ENCODE assay signal across 11 cellular contexts in genomic region chr10:123136221-123136805, GRCh38. TPM values are rescaled to one million over a fixed set of nuclear protein-coding genes. Genes with fewer than 3 reads are reported as not detected.
A peak's percentile ranks its signal among the peaks of the same experiment; 100 is the strongest.
DNase-seq lines count a peak whose midpoint lies in the region; ATAC-seq and TF ChIP-seq lines count a peak whose summit lies in the region.
"Had no signal": no experiment of that assay in that cellular context is flagged by ENCODE, and none has a peak within 500 bp of the region (broad histone marks: within the 10 kb centered on the region; RNA-seq: fewer than 3 reads in every experiment).

No MANE protein-coding gene starts in this region.

- H3K4me1 ChIP-seq in Peyer's patch (peaks cover 0 to 54% (median 28%) of the 10 kb centered on the region in 4 donors), iPS-20b (ENCODE audit: insufficient read depth, low read length) (peaks cover 17% of the 10 kb centered on the region)

- H3K4me3 ChIP-seq in Peyer's patch (peak overlapping the region; percentile 22 to 55 (median 50)), iPS-20b (ENCODE audit: low read length) (peak overlapping the region; percentile 53; the same call in 1 of the 2 replicates)
- H3K4me3 ChIP-seq: mucosa of descending colon had no signal

- CTCF ChIA-PET in activated CD4-positive, alpha-beta memory T cell treated with anti-CD3 and anti-CD28 coated beads for 36 hours (lab: Charles Lee), result no interaction called here
- CTCF ChIA-PET in activated CD4-positive, alpha-beta memory T cell treated with anti-CD3 and anti-CD28 coated beads, Interleukin-2, amount 10 ng/mL, durations not matched to agents 7 days and 5 days (lab: Charles Lee), result interaction anchor here (1.2 kb wide), 1 partner anchor 18 kb away, joined by 4 read pairs; the partner anchor contains the start of gene BUB3

- no peak for DNase-seq in activated CD4-positive, alpha-beta memory T cell treated with anti-CD3 and anti-CD28 coated beads for 36 hours
- DNase-seq in activated CD4-positive, alpha-beta memory T cell treated with anti-CD3 and anti-CD28 coated beads, Interleukin-2, amount 10 ng/mL, durations not matched to agents 7 days and 5 days, result no peak
- DNase-seq in Peyer's patch (no peak), substantia nigra (lab: John Stamatoyannopoulos, UW) (no peak), dedifferentiated amniotic fluid mesenchymal stem cell (ENCODE audit: extremely low spot score) (no peak)
- peak; percentile 19 to 24 for DNase-seq in stimulated activated naive CD8-positive, alpha-beta T cell treated with anti-CD3 and anti-CD28 coated beads, Interleukin-15, amount 100 ng/mL, for 72 hours
- DNase-seq: C1 segment of cervical spinal cord, mucosa of descending colon had no signal

- no peaks in the 10 kb centered on the region for H3K36me3 ChIP-seq in Peyer's patch
- H3K36me3 ChIP-seq in iPS-20b (ENCODE audit: insufficient read depth, low read depth, low read length), result no peaks in the 10 kb centered on the region

- POLR2A ChIA-PET in activated CD4-positive, alpha-beta memory T cell treated with anti-CD3 and anti-CD28 coated beads for 36 hours (lab: Charles Lee), result interaction anchor here (0.9 kb wide), 1 partner anchor 14 kb away, joined by 3 read pairs; no protein-coding TSS in a partner anchor
- POLR2A ChIA-PET in activated CD4-positive, alpha-beta memory T cell treated with anti-CD3 and anti-CD28 coated beads, Interleukin-2, amount 10 ng/mL, durations not matched to agents 7 days and 5 days (lab: Charles Lee), result no interaction called here

- H3K27me3 Mint-ChIP-seq in activated CD4-positive, alpha-beta memory T cell treated with anti-CD3 and anti-CD28 coated beads for 36 hours, result peaks cover 75% of the 10 kb centered on the region
- H3K27me3 Mint-ChIP-seq in activated CD4-positive, alpha-beta memory T cell treated with anti-CD3 and anti-CD28 coated beads, Interleukin-2, amount 10 ng/mL, durations not matched to agents 7 days and 5 days, result peaks cover 81% of the 10 kb centered on the region
- H3K27me3 Mint-ChIP-seq in stimulated activated naive CD8-positive, alpha-beta T cell treated with anti-CD3 and anti-CD28 coated beads, Interleukin-15, amount 100 ng/mL, for 72 hours, result peaks cover 85% of the 10 kb centered on the region

- H3K27ac ChIP-seq in Peyer's patch, result no peak overlapping the region
- no peak overlapping the region for H3K27ac ChIP-seq in iPS-20b (ENCODE audit: low read length)
- H3K27ac ChIP-seq in substantia nigra (ENCODE audit: low read depth, low read length, poor library complexity, severe bottlenecking), result no peak overlapping the region
- H3K27ac ChIP-seq: RWPE1 had no signal

- ATAC-seq in stimulated activated naive CD8-positive, alpha-beta T cell treated with anti-CD3 and anti-CD28 coated beads, Interleukin-15, amount 100 ng/mL, for 72 hours, result peak; percentile 10
- no peak for ATAC-seq in GM21381 (IDR thresholded peaks at IDR 0.05; ENCODE audit: unreplicated experiment)
- ATAC-seq: mucosa of descending colon had no signal

- H3K4me3 Mint-ChIP-seq in activated CD4-positive, alpha-beta memory T cell treated with anti-CD3 and anti-CD28 coated beads for 36 hours, result peak overlapping the region; percentile 80
- no peak overlapping the region for H3K4me3 Mint-ChIP-seq in activated CD4-positive, alpha-beta memory T cell treated with anti-CD3 and anti-CD28 coated beads, Interleukin-2, amount 10 ng/mL, durations not matched to agents 7 days and 5 days
- peak overlapping the region; percentile 80 to 87 for H3K4me3 Mint-ChIP-seq in stimulated activated naive CD8-positive, alpha-beta T cell treated with anti-CD3 and anti-CD28 coated beads, Interleukin-15, amount 100 ng/mL, for 72 hours

- no peak overlapping the region for H3K9ac ChIP-seq in iPS-20b (ENCODE audit: low read depth, low read length)

- TF ChIP-seq POLR2A in Peyer's patch (IDR thresholded peaks at IDR 0.05), result no peak

- intact Hi-C loops in activated CD4-positive, alpha-beta memory T cell treated with anti-CD3 and anti-CD28 coated beads for 36 hours (cut with micrococcal nuclease), result loop anchor here (10.0 kb wide), 1 partner anchor 1308 kb away; no protein-coding TSS in a partner anchor

- H3K27me3 ChIP-seq in Peyer's patch (peaks cover 0 to 90% of the 10 kb centered on the region in 2 donors), iPS-20b (ENCODE audit: insufficient read depth, low read length) (peaks cover 100% of the 10 kb centered on the region)

- peaks cover 2% of the 10 kb centered on the region for H3K36me3 Mint-ChIP-seq in activated CD4-positive, alpha-beta memory T cell treated with anti-CD3 and anti-CD28 coated beads for 36 hours
- peaks cover 6% of the 10 kb centered on the region for H3K36me3 Mint-ChIP-seq in activated CD4-positive, alpha-beta memory T cell treated with anti-CD3 and anti-CD28 coated beads, Interleukin-2, amount 10 ng/mL, durations not matched to agents 7 days and 5 days (ENCODE audit: low read depth)

- no peak for TF ChIP-seq CTCF in Peyer's patch (IDR thresholded peaks at IDR 0.05)

- H3K4me1 Mint-ChIP-seq in activated CD4-positive, alpha-beta memory T cell treated with anti-CD3 and anti-CD28 coated beads for 36 hours (ENCODE audit: low read depth), result peaks cover 38% of the 10 kb centered on the region
- peaks cover 40% of the 10 kb centered on the region for H3K4me1 Mint-ChIP-seq in activated CD4-positive, alpha-beta memory T cell treated with anti-CD3 and anti-CD28 coated beads, Interleukin-2, amount 10 ng/mL, durations not matched to agents 7 days and 5 days
- peaks cover 59% of the 10 kb centered on the region for H3K4me1 Mint-ChIP-seq in stimulated activated naive CD8-positive, alpha-beta T cell treated with anti-CD3 and anti-CD28 coated beads, Interleukin-15, amount 100 ng/mL, for 72 hours

- H3K9me3 Mint-ChIP-seq in activated CD4-positive, alpha-beta memory T cell treated with anti-CD3 and anti-CD28 coated beads for 36 hours, result no peaks in the 10 kb centered on the region
- no peaks in the 10 kb centered on the region for H3K9me3 Mint-ChIP-seq in activated CD4-positive, alpha-beta memory T cell treated with anti-CD3 and anti-CD28 coated beads, Interleukin-2, amount 10 ng/mL, durations not matched to agents 7 days and 5 days
- no peaks in the 10 kb centered on the region for H3K9me3 Mint-ChIP-seq in stimulated activated naive CD8-positive, alpha-beta T cell treated with anti-CD3 and anti-CD28 coated beads, Interleukin-15, amount 100 ng/mL, for 72 hours

- H3K27ac Mint-ChIP-seq in activated CD4-positive, alpha-beta memory T cell treated with anti-CD3 and anti-CD28 coated beads for 36 hours, result no peak overlapping the region
- H3K27ac Mint-ChIP-seq in activated CD4-positive, alpha-beta memory T cell treated with anti-CD3 and anti-CD28 coated beads, Interleukin-2, amount 10 ng/mL, durations not matched to agents 7 days and 5 days, result no peak overlapping the region
- H3K27ac Mint-ChIP-seq in stimulated activated naive CD8-positive, alpha-beta T cell treated with anti-CD3 and anti-CD28 coated beads, Interleukin-15, amount 100 ng/mL, for 72 hours, result no peak overlapping the region

- H3K9me3 ChIP-seq in Peyer's patch (no peaks in the 10 kb centered on the region), iPS-20b (ENCODE audit: insufficient read depth, low read depth, low read length) (peaks cover 5% of the 10 kb centered on the region; the same call in 1 of the 2 replicates)
- H3K9me3 ChIP-seq: mucosa of descending colon had no signal

RNA-seq across cellular contexts. Expression of gene HMX3, which starts 0.5 kb away (rescaled TPM):
- under 1 TPM; 0.19 to 0.24 TPM for total RNA-seq in activated CD4-positive, alpha-beta memory T cell treated with anti-CD3 and anti-CD28 coated beads for 36 hours
- total RNA-seq in activated CD4-positive, alpha-beta memory T cell treated with anti-CD3 and anti-CD28 coated beads, Interleukin-2, amount 10 ng/mL, durations not matched to agents 7 days and 5 days, result not detected
- 1 to 10 TPM in 2 of 4 donors, not detected in 2; 1.1 to 3.4 TPM for total RNA-seq in Peyer's patch

RNA-seq across cellular contexts. Expression of gene HMX2, which starts 11.6 kb away (rescaled TPM):
- total RNA-seq in activated CD4-positive, alpha-beta memory T cell treated with anti-CD3 and anti-CD28 coated beads for 36 hours, result under 1 TPM; 0.31 to 0.43 TPM
- not detected for total RNA-seq in activated CD4-positive, alpha-beta memory T cell treated with anti-CD3 and anti-CD28 coated beads, Interleukin-2, amount 10 ng/mL, durations not matched to agents 7 days and 5 days
- total RNA-seq in Peyer's patch, result 1 to 10 TPM in 1 of 4 donors, not detected in 3; 1.0 TPM

RNA-seq across cellular contexts. Expression of gene BUB3, which starts 17.9 kb away (rescaled TPM):
- total RNA-seq in activated CD4-positive, alpha-beta memory T cell treated with anti-CD3 and anti-CD28 coated beads for 36 hours, result 100 to 1,000 TPM; 259 to 265 TPM
- 100 to 1,000 TPM; 266 to 275 TPM for total RNA-seq in activated CD4-positive, alpha-beta memory T cell treated with anti-CD3 and anti-CD28 coated beads, Interleukin-2, amount 10 ng/mL, durations not matched to agents 7 days and 5 days
- 100 to 1,000 TPM in 2 of 4 donors, 10 to 100 TPM in 2; 51.1 to 168 (median 102) TPM for total RNA-seq in Peyer's patch

Comparison
In these comparisons a context has a peak if more than half of its experiments do, and no peak if none do; other contexts are left out.
1. DNase-seq: peak in stimulated activated naive CD8-positive, alpha-beta T cell treated with anti-CD3 and anti-CD28 coated beads, Interleukin-15, amount 100 ng/mL, for 72 hours (2 of 2); none in activated CD4-positive, alpha-beta memory T cell treated with anti-CD3 and anti-CD28 coated beads for 36 hours (single experiment), activated CD4-positive, alpha-beta memory T cell treated with anti-CD3 and anti-CD28 coated beads, Interleukin-2, amount 10 ng/mL, durations not matched to agents 7 days and 5 days (single experiment), Peyer's patch (0 of 3), substantia nigra (0 of 49) and dedifferentiated amniotic fluid mesenchymal stem cell (single experiment).